1 cellular context compared by ENCODE assay signal in the genomic region with DNA sequence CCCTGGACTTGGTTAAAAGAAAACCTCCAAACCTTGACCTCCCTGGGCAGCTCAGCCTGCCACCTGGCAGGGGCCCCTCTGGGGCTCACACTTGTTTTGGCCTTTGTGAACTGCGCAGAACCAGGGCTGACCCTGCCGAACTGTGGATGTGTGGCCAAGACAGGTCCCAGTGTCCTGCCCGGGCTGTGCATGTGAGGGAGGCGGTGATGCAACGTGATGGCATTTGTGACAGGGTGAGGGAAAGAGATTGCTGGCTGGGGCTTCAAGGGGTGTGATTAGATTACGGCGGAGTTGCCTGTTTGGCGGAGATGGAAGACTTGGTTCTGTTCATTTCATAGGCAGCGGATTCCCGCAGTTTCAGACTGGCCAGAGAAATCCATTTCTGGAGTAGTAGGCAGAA.
A peak's percentile ranks its signal among the peaks of the same experiment; 100 is the strongest.
TF ChIP-seq lines count a peak whose summit lies in the region.

No MANE protein-coding gene starts in this region.

TF ChIP-seq in HepG2, 621 proteins besides CTCF, POLR2A, EP300 and RAD21 (continued from another document and continues in another):
- TF ChIP-seq ZBTB37 (CRISPR knock-in tag; IDR thresholded peaks at IDR 0.05), result no peak
- no peak for TF ChIP-seq ASH2L (IDR thresholded peaks at IDR 0.05; ENCODE audit: insufficient read length, low read depth, low read length)
- 0 out of 2 replicates have a peak, but pooled peaks have one; percentile 16 for TF ChIP-seq RXRA (CRISPR knock-in tag; IDR thresholded peaks at IDR 0.05)
- no peak for TF ChIP-seq NR1H2 (CRISPR knock-in tag; IDR thresholded peaks at IDR 0.05; ENCODE audit: borderline replicate concordance, low read depth)
- 0 out of 2 replicates have a peak, but pooled peaks have one; percentile 16 for TF ChIP-seq POGK (CRISPR knock-in tag; conservative IDR thresholded peaks at IDR 0.05)
- no peak for TF ChIP-seq PHF20 (CRISPR knock-in tag; IDR thresholded peaks at IDR 0.05)
- TF ChIP-seq SATB2 (CRISPR knock-in tag; IDR thresholded peaks at IDR 0.05), result no peak
- TF ChIP-seq ZNF276 (CRISPR knock-in tag; IDR thresholded peaks at IDR 0.05; ENCODE audit: low read depth), result no peak
- no peak for TF ChIP-seq PAF1 (CRISPR knock-in tag; IDR thresholded peaks at IDR 0.05)
- TF ChIP-seq CEBPG (CRISPR knock-in tag; IDR thresholded peaks at IDR 0.05), result peak; percentile 71
- no peak for TF ChIP-seq GPBP1L1 (CRISPR knock-in tag; IDR thresholded peaks at IDR 0.05)
- TF ChIP-seq THAP9 (CRISPR knock-in tag; IDR thresholded peaks at IDR 0.05; ENCODE audit: borderline replicate concordance), result no peak
- TF ChIP-seq KLF6 (CRISPR knock-in tag; IDR thresholded peaks at IDR 0.05), result no peak
- TF ChIP-seq, protein P1, sequence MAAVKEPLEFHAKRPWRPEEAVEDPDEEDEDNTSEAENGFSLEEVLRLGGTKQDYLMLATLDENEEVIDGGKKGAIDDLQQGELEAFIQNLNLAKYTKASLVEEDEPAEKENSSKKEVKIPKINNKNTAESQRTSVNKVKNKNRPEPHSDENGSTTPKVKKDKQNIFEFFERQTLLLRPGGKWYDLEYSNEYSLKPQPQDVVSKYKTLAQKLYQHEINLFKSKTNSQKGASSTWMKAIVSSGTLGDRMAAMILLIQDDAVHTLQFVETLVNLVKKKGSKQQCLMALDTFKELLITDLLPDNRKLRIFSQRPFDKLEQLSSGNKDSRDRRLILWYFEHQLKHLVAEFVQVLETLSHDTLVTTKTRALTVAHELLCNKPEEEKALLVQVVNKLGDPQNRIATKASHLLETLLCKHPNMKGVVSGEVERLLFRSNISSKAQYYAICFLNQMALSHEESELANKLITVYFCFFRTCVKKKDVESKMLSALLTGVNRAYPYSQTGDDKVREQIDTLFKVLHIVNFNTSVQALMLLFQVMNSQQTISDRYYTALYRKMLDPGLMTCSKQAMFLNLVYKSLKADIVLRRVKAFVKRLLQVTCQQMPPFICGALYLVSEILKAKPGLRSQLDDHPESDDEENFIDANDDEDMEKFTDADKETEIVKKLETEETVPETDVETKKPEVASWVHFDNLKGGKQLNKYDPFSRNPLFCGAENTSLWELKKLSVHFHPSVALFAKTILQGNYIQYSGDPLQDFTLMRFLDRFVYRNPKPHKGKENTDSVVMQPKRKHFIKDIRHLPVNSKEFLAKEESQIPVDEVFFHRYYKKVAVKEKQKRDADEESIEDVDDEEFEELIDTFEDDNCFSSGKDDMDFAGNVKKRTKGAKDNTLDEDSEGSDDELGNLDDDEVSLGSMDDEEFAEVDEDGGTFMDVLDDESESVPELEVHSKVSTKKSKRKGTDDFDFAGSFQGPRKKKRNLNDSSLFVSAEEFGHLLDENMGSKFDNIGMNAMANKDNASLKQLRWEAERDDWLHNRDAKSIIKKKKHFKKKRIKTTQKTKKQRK (IDR thresholded peaks at IDR 0.05; ENCODE audit: low read length), result no peak
- no peak for TF ChIP-seq ARHGAP35 (CRISPR knock-in tag; IDR thresholded peaks at IDR 0.05; ENCODE audit: borderline replicate concordance)
- peak; percentile 35; the same call in 1 of the 2 replicates for TF ChIP-seq HNF4A (CRISPR knock-in tag; IDR thresholded peaks at IDR 0.05)
- TF ChIP-seq, protein P2, sequence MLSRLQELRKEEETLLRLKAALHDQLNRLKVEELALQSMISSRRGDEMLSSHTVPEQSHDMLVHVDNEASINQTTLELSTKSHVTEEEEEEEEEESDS (CRISPR knock-in tag; IDR thresholded peaks at IDR 0.05; ENCODE audit: borderline replicate concordance), result no peak
- no peak for TF ChIP-seq CCAR2 (optimal IDR thresholded peaks at IDR 0.05; ENCODE audit: low read depth, low read length)
- TF ChIP-seq, protein P3, sequence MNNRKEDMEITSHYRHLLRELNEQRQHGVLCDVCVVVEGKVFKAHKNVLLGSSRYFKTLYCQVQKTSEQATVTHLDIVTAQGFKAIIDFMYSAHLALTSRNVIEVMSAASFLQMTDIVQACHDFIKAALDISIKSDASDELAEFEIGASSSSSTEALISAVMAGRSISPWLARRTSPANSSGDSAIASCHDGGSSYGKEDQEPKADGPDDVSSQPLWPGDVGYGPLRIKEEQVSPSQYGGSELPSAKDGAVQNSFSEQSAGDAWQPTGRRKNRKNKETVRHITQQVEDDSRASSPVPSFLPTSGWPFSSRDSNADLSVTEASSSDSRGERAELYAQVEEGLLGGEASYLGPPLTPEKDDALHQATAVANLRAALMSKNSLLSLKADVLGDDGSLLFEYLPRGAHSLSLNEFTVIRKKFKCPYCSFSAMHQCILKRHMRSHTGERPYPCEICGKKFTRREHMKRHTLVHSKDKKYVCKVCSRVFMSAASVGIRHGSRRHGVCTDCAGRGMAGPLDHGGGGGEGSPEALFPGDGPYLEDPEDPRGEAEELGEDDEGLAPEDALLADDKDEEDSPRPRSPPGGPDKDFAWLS (CRISPR knock-in tag; IDR thresholded peaks at IDR 0.05; ENCODE audit: borderline replicate concordance), result no peak
- TF ChIP-seq PHF21A (CRISPR knock-in tag; IDR thresholded peaks at IDR 0.05), result no peak
- TF ChIP-seq ZSCAN21 (CRISPR knock-in tag; IDR thresholded peaks at IDR 0.05; ENCODE audit: borderline replicate concordance), result no peak
- no peak for TF ChIP-seq SMYD3 (CRISPR knock-in tag; IDR thresholded peaks at IDR 0.05)
- no peak for TF ChIP-seq AFF4 (CRISPR knock-in tag; IDR thresholded peaks at IDR 0.05)
- TF ChIP-seq NFYC (CRISPR knock-in tag; IDR thresholded peaks at IDR 0.05), result no peak
- no peak for TF ChIP-seq PPARG (CRISPR knock-in tag; conservative IDR thresholded peaks at IDR 0.05)
- TF ChIP-seq TFAP4 (IDR thresholded peaks at IDR 0.05; ENCODE audit: borderline replicate concordance, low read depth), result no peak
- TF ChIP-seq NKX3-1 (CRISPR knock-in tag; IDR thresholded peaks at IDR 0.05), result no peak
- no peak for TF ChIP-seq HNRNPLL (IDR thresholded peaks at IDR 0.05; ENCODE audit: low read depth, low read length, poor library complexity, severe bottlenecking)
